14 cellular contexts compared by ENCODE assay signal in genomic region chr2:46963961-46964673, GRCh38. TPM values are rescaled to one million over a fixed set of nuclear protein-coding genes. Genes with fewer than 3 reads are reported as not detected.
DNase-seq lines count a peak whose midpoint lies in the region; ATAC-seq, FAIRE-seq and TF ChIP-seq lines count a peak whose summit lies in the region.
"Had no signal": no experiment of that assay in that cellular context is flagged by ENCODE, and none has a peak within 500 bp of the region (broad histone marks: within the 10 kb centered on the region; RNA-seq: fewer than 3 reads in every experiment).

No MANE protein-coding gene starts in this region.

- POLR2A ChIA-PET in A549 (lab: Yijun Ruan, JAX) (no interaction called here), MCF 10A (lab: Yijun Ruan, JAX) (interaction anchor here (0.7 to 3.1 kb wide), 5 partner anchors 49 to 362 kb away, joined by 3 to 24 read pairs (median 3); partner anchors contain the start of gene MCFD2)

- H2BK5ac ChIP-seq in H9 (ENCODE audit: insufficient read length, low read length) = no peak overlapping the region

- H3K4ac ChIP-seq in H9 (ENCODE audit: low read depth, low read length) = no peak overlapping the region

- H3K56ac ChIP-seq in H9 (ENCODE audit: insufficient read length, low read depth, low read length) = no peak overlapping the region

- no peak for TF ChIP-seq RAD21 in A549 (conservative IDR thresholded peaks at IDR 0.05 in 1 of 2, IDR thresholded peaks at IDR 0.05 in 1 of 2)

- peaks cover 55% of the 10 kb centered on the region for H3K4me1 Mint-ChIP-seq in HFFc6 (ENCODE audit: low read depth)
- peaks cover 26% of the 10 kb centered on the region for H3K4me1 Mint-ChIP-seq in MCF 10A (ENCODE audit: insufficient read depth, unreplicated experiment)
- H3K4me1 Mint-ChIP-seq in natural killer cell = peaks cover 7 to 19% of the 10 kb centered on the region in 2 donors
- H3K4me1 Mint-ChIP-seq in H9 = peaks cover 7 to 9% of the 10 kb centered on the region in 2 experiments; a peak in 3 of 4 replicates
- H3K4me1 Mint-ChIP-seq: neural crest cell had no signal

- no peak overlapping the region for H3T11ph ChIP-seq in H9 (ENCODE audit: low read length)

- H3K9me3 ChIP-seq in A549 = no peaks in the 10 kb centered on the region
- no peaks in the 10 kb centered on the region for H3K9me3 ChIP-seq in H9 (ENCODE audit: control insufficient read depth, low read depth, low read length)

- H3K27ac ChIP-seq in A549 = peak overlapping the region; percentile 93 to 97
- no peak overlapping the region for H3K27ac ChIP-seq in H9 (ENCODE audit: insufficient read length, low read depth, low read length)
- H3K27ac ChIP-seq: SK-N-MC had no signal

- no peaks in the 10 kb centered on the region for H3K23me2 ChIP-seq in H9 (ENCODE audit: insufficient read length, low read depth, low read length, poor library complexity, severe bottlenecking)

- H2BK20ac ChIP-seq in H9 (ENCODE audit: low read depth, low read length, poor library complexity, severe bottlenecking) = no peak overlapping the region

- H3K4me1 ChIP-seq in A549 = peaks cover 73% of the 10 kb centered on the region
- no peaks in the 10 kb centered on the region for H3K4me1 ChIP-seq in H9 (ENCODE audit: insufficient read depth, low read length)

- no peak for TF ChIP-seq EP300 in A549 (IDR thresholded peaks at IDR 0.05)

- H2BK12ac ChIP-seq in H9 (ENCODE audit: insufficient read length, low read depth, low read length) = no peak overlapping the region

- no peak overlapping the region for H3K9ac ChIP-seq in H9 (ENCODE audit: extremely low read depth, insufficient read length, low read length)

- peak overlapping the region; percentile 85 for H3K27ac Mint-ChIP-seq in HFFc6
- peak overlapping the region; percentile 77 for H3K27ac Mint-ChIP-seq in MCF 10A (ENCODE audit: low read depth, unreplicated experiment)
- peak overlapping the region; percentile 20 to 63 for H3K27ac Mint-ChIP-seq in natural killer cell
- peak overlapping the region in 1 of 3 experiments; percentile 80; a peak in 2 of 7 replicates for H3K27ac Mint-ChIP-seq in H9

- no peak overlapping the region for H2AFZ ChIP-seq in H9 (ENCODE audit: low read length)

- no peak overlapping the region for H2AK5ac ChIP-seq in H9 (ENCODE audit: insufficient read length, low read length)

- H4K8ac ChIP-seq in H9 (replicated peaks; ENCODE audit: insufficient read length, low read depth, low read length) = no peak overlapping the region

- no peaks in the 10 kb centered on the region for H3K27me3 ChIP-seq in H9 (ENCODE audit: insufficient read depth, low read length)

- intact Hi-C loops in MCF 10A (cut with micrococcal nuclease) = no loop called here
- intact Hi-C loops in natural killer cell (cut with micrococcal nuclease) = no loop called here

- H3K4me3 ChIP-seq in A549 = no peak overlapping the region
- H3K4me3 ChIP-seq: SK-N-MC had no signal

- whole genome bisulfite sequencing in A549 (ENCODE audit: missing lambda C conversion rate) = 78% methylated on average over 7 of the region's 7 CpGs
- whole genome bisulfite sequencing in H9 (ENCODE audit: extremely low coverage, insufficient read length, low lambda C conversion rate) = no CpG with 5 or more reads among the region's 7 CpGs

- no TSS peak for BruUV-seq in MCF 10A (replicated peaks; lab: Mats Ljungman, UMichigan)

- H3K18ac ChIP-seq in H9 (ENCODE audit: insufficient read length, low read depth, low read length) = no peak overlapping the region

- no peak for DNase-seq in A549 (ENCODE audit: low read depth in 1 of 2, low spot score in 1 of 2)
- DNase-seq in HFFc6 = peak; percentile 42
- DNase-seq in MCF 10A (ENCODE audit: unreplicated experiment) = peak; percentile 84
- no peak for DNase-seq in natural killer cell
- DNase-seq in H9 = no peak
- no peak for DNase-seq in central memory CD4-positive, alpha-beta T cell
- DNase-seq in DMS114 treated with DMSO at 0.1 percent for 48 hours (lab: John Stamatoyannopoulos, UW; ENCODE audit: unreplicated experiment) = no peak
- DNase-seq: CD8-positive, alpha-beta memory T cell; KBM-7; NCI-H510A; stimulated activated CD4-positive, alpha-beta T cell treated with anti-CD3 and anti-CD28 coated beads, Interleukin-4, amount 100 ng/mL, for 24 hours had no signal

- H4K20me1 ChIP-seq in H9 (ENCODE audit: control insufficient read depth, insufficient read depth, insufficient read length) = no peaks in the 10 kb centered on the region

- no peaks in the 10 kb centered on the region for H3K79me1 ChIP-seq in H9 (ENCODE audit: insufficient read depth, low read depth, low read length, poor library complexity, severe bottlenecking)

- no peak for TF ChIP-seq POLR2A in A549 (IDR thresholded peaks at IDR 0.05; ENCODE audit: low read length)

- H3K14ac ChIP-seq in H9 (ENCODE audit: insufficient read depth, low read length) = no peak overlapping the region

- H3K36me3 Mint-ChIP-seq in HFFc6 (ENCODE audit: low read depth) (peaks cover 22% of the 10 kb centered on the region), MCF 10A (ENCODE audit: insufficient read depth, unreplicated experiment) (peaks cover 4% of the 10 kb centered on the region), natural killer cell (no peaks in the 10 kb centered on the region), H9 (ENCODE audit: insufficient read depth in 1 of 3, low read depth in 3 of 3) (peaks cover 0 to 6% (median 0%) of the 10 kb centered on the region in 3 experiments; a peak in 2 of 7 replicates)

- CTCF ChIA-PET in A549 (lab: Yijun Ruan, JAX) = interaction anchor here (1.0 to 2.5 kb wide), 8 partner anchors 9 to 359 kb away, joined by 3 to 16 read pairs (median 4); no protein-coding TSS in a partner anchor
- CTCF ChIA-PET in MCF 10A (lab: Yijun Ruan, JAX) = interaction anchor here (0.6 to 1.3 kb wide), 2 partner anchors 11 to 79 kb away, joined by 3 to 4 read pairs; no protein-coding TSS in a partner anchor

- FAIRE-seq in A549 (lab: Jason Lieb, UNC) = no peak

- H4K91ac ChIP-seq in H9 (ENCODE audit: insufficient read length, low read depth, low read length) = no peak overlapping the region

- H3K4me3 Mint-ChIP-seq in HFFc6 = peak overlapping the region; percentile 69; the same call in 1 of the 2 replicates
- H3K4me3 Mint-ChIP-seq in MCF 10A (ENCODE audit: unreplicated experiment) = peak overlapping the region; percentile 40
- no peak overlapping the region for H3K4me3 Mint-ChIP-seq in natural killer cell
- H3K4me3 Mint-ChIP-seq in H9 = no peak overlapping the region; a peak in 1 of 5 replicates
- H3K4me3 Mint-ChIP-seq: CD8-positive, alpha-beta memory T cell; neural crest cell had no signal

- TF ChIP-seq CTCF in A549 (IDR thresholded peaks at IDR 0.05) (no peak), HFFc6 (IDR thresholded peaks at IDR 0.05) (no peak), MCF 10A (IDR thresholded peaks at IDR 0.05; ENCODE audit: unreplicated experiment) (no peak), natural killer cell (IDR thresholded peaks at IDR 0.05) (no peak), H9 (conservative IDR thresholded peaks at IDR 0.05) (no peak)

- H3K27me3 Mint-ChIP-seq in HFFc6 (ENCODE audit: insufficient read depth) = no peaks in the 10 kb centered on the region; the same call in 1 of the 2 replicates
- H3K27me3 Mint-ChIP-seq in MCF 10A (ENCODE audit: insufficient read depth, unreplicated experiment) = no peaks in the 10 kb centered on the region
- H3K27me3 Mint-ChIP-seq in natural killer cell (ENCODE audit: low read depth in 2 of 2) = no peaks in the 10 kb centered on the region
- no peaks in the 10 kb centered on the region for H3K27me3 Mint-ChIP-seq in H9 (ENCODE audit: low read depth)
- H3K27me3 Mint-ChIP-seq: CD8-positive, alpha-beta memory T cell had no signal

- H2BK120ac ChIP-seq in H9 (ENCODE audit: low read depth, low read length, poor library complexity, severe bottlenecking) = no peak overlapping the region

- H4K5ac ChIP-seq in H9 (ENCODE audit: insufficient read length, low read depth, low read length) = no peak overlapping the region

- H2BK15ac ChIP-seq in H9 (ENCODE audit: low read depth, low read length) = no peak overlapping the region

- H3K4me2 ChIP-seq in A549 (peak overlapping the region; percentile 52), H9 (ENCODE audit: insufficient read depth, insufficient read length, low read length) (no peak overlapping the region)

- no peak for ATAC-seq in A549
- ATAC-seq in natural killer cell = peak in 1 of 3 donors; percentile 9
- no peak for ATAC-seq in GM21528 (IDR thresholded peaks at IDR 0.05; ENCODE audit: low FRiP score, unreplicated experiment)

- H3K79me2 ChIP-seq in H9 (ENCODE audit: insufficient read depth, low read length) = no peaks in the 10 kb centered on the region

- H3K9me3 Mint-ChIP-seq in HFFc6 (no peaks in the 10 kb centered on the region), MCF 10A (ENCODE audit: unreplicated experiment) (no peaks in the 10 kb centered on the region), natural killer cell (no peaks in the 10 kb centered on the region), H9 (no peaks in the 10 kb centered on the region)
- H3K9me3 Mint-ChIP-seq: CD8-positive, alpha-beta memory T cell; neural crest cell had no signal

- no peak overlapping the region for H3K23ac ChIP-seq in H9 (ENCODE audit: insufficient read length, low read depth, low read length)

TF ChIP-seq in A549, 52 proteins besides CTCF, POLR2A, EP300 and RAD21 (continues in another document):
- TF ChIP-seq FOSL2 (IDR thresholded peaks at IDR 0.05) = no peak
- no peak for TF ChIP-seq FOSL2 (CRISPR knock-in tag; IDR thresholded peaks at IDR 0.05)
- TF ChIP-seq CHD4 (IDR thresholded peaks at IDR 0.05; ENCODE audit: borderline replicate concordance) = no peak
- TF ChIP-seq POLR2AphosphoS2 (conservative IDR thresholded peaks at IDR 0.05; ENCODE audit: low read length) = no peak
- TF ChIP-seq EHMT2 (IDR thresholded peaks at IDR 0.05; ENCODE audit: low read depth) = no peak

RNA-seq across cellular contexts. Expression of gene TTC7A, which starts 23.1 kb away (rescaled TPM):
- polyA plus RNA-seq in A549 (2011; rRNA removed) (17.3 and 19.6 TPM in 2 replicates), A549 (2017; fragmentation: RNase III; extraction: RNeasy Plus Mini Kit Qiagen cat#74134 plus additional on column Dnase treatment) (30.7 to 31.4 TPM (median 31.3 TPM) in 3 replicates)
- polyA plus RNA-seq in A549 (2012; cell fraction: cytosol; rRNA removed) = 34.9 and 40.3 TPM in 2 replicates
- 92.4 and 101 TPM in 2 replicates for polyA plus RNA-seq in A549 (2012; cell fraction: nucleus; rRNA removed)
- 16.7 and 28.0 TPM in 2 replicates for polyA minus RNA-seq in A549 (2011; rRNA and poly(A)+ RNA removed)
- total RNA-seq in HFFc6 (2021; fragmentation: NEBNext Ultra II Directional; extraction: Animal tissue kit (Norgen Biotek cat#: 25700)) = 10 to 100 TPM; 17.6 to 27.7 (median 23.2) TPM
- total RNA-seq in MCF 10A (2022) (23.2 and 24.8 TPM in 2 replicates), natural killer cell (10 to 100 TPM; 27.2 to 41.4 (median 35.6) TPM), H9 (2021) (9.6 and 10.5 TPM in 2 replicates)

RNA-seq across cellular contexts. Expression of gene MCFD2, which starts 48.5 kb away (rescaled TPM):
- polyA plus RNA-seq in A549 (2011; rRNA removed) = 172 and 210 TPM in 2 replicates
- 51.2 and 61.9 TPM in 2 replicates for polyA plus RNA-seq in A549 (2012; cell fraction: cytosol; rRNA removed)
- polyA plus RNA-seq in A549 (2012; cell fraction: nucleus; rRNA removed) = 35.2 and 36.7 TPM in 2 replicates
- 118 to 125 TPM (median 120 TPM) in 3 replicates for polyA plus RNA-seq in A549 (2017; fragmentation: RNase III; extraction: RNeasy Plus Mini Kit Qiagen cat#74134 plus additional on column Dnase treatment)
- polyA minus RNA-seq in A549 (2011; rRNA and poly(A)+ RNA removed) = 90.0 and 90.1 TPM in 2 replicates
- 100 to 1,000 TPM; 379 to 441 (median 410) TPM for total RNA-seq in HFFc6 (2021; fragmentation: NEBNext Ultra II Directional; extraction: Animal tissue kit (Norgen Biotek cat#: 25700))
- total RNA-seq in MCF 10A (2022) = 157 and 238 TPM in 2 replicates
- total RNA-seq in natural killer cell = 10 to 100 TPM; 24.5 to 38.4 (median 34.8) TPM
- total RNA-seq in H9 (2021) = 64.6 and 64.7 TPM in 2 replicates

Comparison
In these comparisons a context has a peak if more than half of its experiments do, and no peak if none do; other contexts are left out.
1. DNase-seq: peak in HFFc6 (single experiment) and MCF 10A (single experiment); none in A549 (0 of 2), natural killer cell (single experiment), H9 (single experiment), central memory CD4-positive, alpha-beta T cell (single experiment) and DMS114 treated with DMSO at 0.1 percent for 48 hours (single experiment).
2. H3K4me3 Mint-ChIP-seq: peak in HFFc6 (single experiment) and MCF 10A (single experiment); none in natural killer cell (single experiment) and H9 (0 of 2).